ENCODE assay signal across 8 cellular contexts in the genomic region with DNA sequence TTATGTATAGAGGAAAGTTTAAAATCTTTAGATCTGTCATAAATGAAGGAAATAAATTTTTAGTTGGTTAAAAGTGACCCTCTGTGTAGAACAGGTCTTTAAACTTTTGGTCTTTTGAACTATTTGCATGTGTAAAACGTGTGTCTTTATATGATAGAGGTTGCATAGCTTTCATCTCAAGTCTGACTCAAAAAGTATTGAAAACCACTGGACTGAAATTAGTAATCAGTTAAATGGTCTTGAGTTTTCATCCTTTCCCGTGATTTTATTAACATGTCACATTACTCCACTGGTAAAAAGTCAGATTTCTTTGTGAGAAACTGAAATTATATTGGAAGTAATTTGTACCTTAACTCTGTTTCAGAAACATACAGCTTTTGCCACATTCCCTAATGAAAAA. TPM values are rescaled to one million over a fixed set of nuclear protein-coding genes. Genes with fewer than 3 reads are reported as not detected.
DNase-seq lines count a peak whose midpoint lies in the region; ATAC-seq and TF ChIP-seq lines count a peak whose summit lies in the region.

No MANE protein-coding gene starts in this region.

- H4K20me1 ChIP-seq in DOHH2 (ENCODE audit: control insufficient read depth, insufficient read depth, low read depth, low read length) (peaks cover 7% of the 10 kb centered on the region; the same call in 1 of the 2 replicates), IMR-90 (ENCODE audit: insufficient read depth, low read length) (no peaks in the 10 kb centered on the region), neural progenitor cell (ENCODE audit: low read depth) (peaks cover 5% of the 10 kb centered on the region)

- no peak overlapping the region for H3K18ac ChIP-seq in IMR-90 (ENCODE audit: low read depth, low read length)

- dilution Hi-C loops in IMR-90 (cut with HindIII; ENCODE audit: low sequenced_read_pairs, unreplicated experiment), result no loop called here

- no CpG with 5 or more reads among the region's 2 CpGs for WGBS in IMR-90 (ENCODE audit: extremely low coverage in 2 of 2, insufficient read length in 1 of 2), 2 experiments

- H3K36me3 ChIP-seq in DOHH2 (ENCODE audit: control insufficient read depth, low read length) (peaks cover 53% of the 10 kb centered on the region), IMR-90 (ENCODE audit: control insufficient read depth, insufficient read depth, low read length) (peaks cover 3% of the 10 kb centered on the region; the same call in 1 of the 2 replicates), neural progenitor cell (no peaks in the 10 kb centered on the region)

- no peaks in the 10 kb centered on the region for H3F3A ChIP-seq in DOHH2 (ENCODE audit: control insufficient read depth, insufficient read depth)
- H3F3A ChIP-seq in neural progenitor cell (ENCODE audit: low read depth), result peaks cover 16% of the 10 kb centered on the region

- TF ChIP-seq RAD21 in IMR-90 (IDR thresholded peaks at IDR 0.05; ENCODE audit: low read length), result no peak

- no peak overlapping the region for H2BK120ac ChIP-seq in IMR-90 (ENCODE audit: low read depth, low read length)

- no peaks in the 10 kb centered on the region for H3K9me1 ChIP-seq in IMR-90 (ENCODE audit: insufficient read depth, low read length)

- CTCF ChIA-PET in IMR-90 (lab: Yijun Ruan, JAX), result no interaction called here

- peaks cover 10 to 23% of the 10 kb centered on the region in 2 experiments; a peak in 3 of 4 replicates for H3K79me1 ChIP-seq in IMR-90 (ENCODE audit: low read depth in 1 of 2, low read length in 2 of 2)

- H3K27ac Mint-ChIP-seq in dendritic cell treated with granulocyte-macrophage colony-stimulating factor and Interleukin-4, amounts not matched to agents 40 ng/mL and 50 ng/mL, for 4 days, result no peak overlapping the region
- no peak overlapping the region for H3K27ac Mint-ChIP-seq in neural progenitor cell

- H4K91ac ChIP-seq in IMR-90 (ENCODE audit: insufficient read depth, low read depth, low read length), result no peak overlapping the region

- DNase-seq in IMR-90 (no peak), neural progenitor cell (ENCODE audit: low spot score) (no peak), head of caudate nucleus (no peak), GM19240 (ENCODE audit: insufficient read length, low spot score) (no peak)

- no peak for ATAC-seq in IMR-90 (ENCODE audit: low read depth)
- no peak for ATAC-seq in HG03095 (IDR thresholded peaks at IDR 0.05; ENCODE audit: unreplicated experiment)
- ATAC-seq in HG03520 (IDR thresholded peaks at IDR 0.05; ENCODE audit: unreplicated experiment), result no peak

- no peaks in the 10 kb centered on the region for H3K27me3 ChIP-seq in DOHH2 (ENCODE audit: control insufficient read depth, low read length)
- no peaks in the 10 kb centered on the region for H3K27me3 ChIP-seq in IMR-90 (ENCODE audit: control insufficient read depth, insufficient read depth, low read length)
- H3K27me3 ChIP-seq in neural progenitor cell, result no peaks in the 10 kb centered on the region

- H3K9me3 ChIP-seq in DOHH2 (ENCODE audit: control insufficient read depth, insufficient read depth, low read length), result no peaks in the 10 kb centered on the region
- no peaks in the 10 kb centered on the region for H3K9me3 ChIP-seq in IMR-90 (ENCODE audit: control insufficient read depth, insufficient read depth, low read length)
- no peaks in the 10 kb centered on the region for H3K9me3 ChIP-seq in neural progenitor cell (ENCODE audit: low read depth)

- no peak overlapping the region for H3K9ac ChIP-seq in IMR-90 (ENCODE audit: low read depth, low read length)
- H3K9ac ChIP-seq in neural progenitor cell, result peak overlapping the region; percentile 88

- H3K4ac ChIP-seq in IMR-90 (ENCODE audit: low read depth, low read length), result no peak overlapping the region

- no peak overlapping the region for H4K8ac ChIP-seq in IMR-90 (ENCODE audit: low read depth in 2 of 2, low read length in 2 of 2)

- peak overlapping the region; percentile 69 for H3K4me2 ChIP-seq in DOHH2 (ENCODE audit: low read length)
- H3K4me2 ChIP-seq in IMR-90 (ENCODE audit: low read depth, low read length), result peak overlapping the region; percentile 32; the same call in 1 of the 2 replicates
- peak overlapping the region; percentile 97 for H3K4me2 ChIP-seq in neural progenitor cell

- H3K9me3 Mint-ChIP-seq in dendritic cell treated with granulocyte-macrophage colony-stimulating factor and Interleukin-4, amounts not matched to agents 40 ng/mL and 50 ng/mL, for 4 days, result no peaks in the 10 kb centered on the region
- peaks cover 3% of the 10 kb centered on the region for H3K9me3 Mint-ChIP-seq in neural progenitor cell

- intact Hi-C loops in IMR-90 (cut with micrococcal nuclease) (no loop called here), head of caudate nucleus (cut with DNase I) (no loop called here)
- intact Hi-C loops in dendritic cell treated with granulocyte-macrophage colony-stimulating factor and Interleukin-4, amounts not matched to agents 40 ng/mL and 50 ng/mL, for 4 days (cut with micrococcal nuclease), result no loop called here

- H2AK9ac ChIP-seq in IMR-90 (replicated peaks; ENCODE audit: low read depth, low read length, poor library complexity), result no peak overlapping the region

- H2BK5ac ChIP-seq in IMR-90 (ENCODE audit: low read depth, low read length, poor library complexity, severe bottlenecking), result no peak overlapping the region

- H4K5ac ChIP-seq in IMR-90 (ENCODE audit: low read depth, low read length), result no peak overlapping the region

- TF ChIP-seq POLR2A in IMR-90 (IDR thresholded peaks at IDR 0.05; ENCODE audit: low read depth, low read length), result no peak

- H3K14ac ChIP-seq in IMR-90 (replicated peaks; ENCODE audit: low read depth, low read length), result no peak overlapping the region

- no peaks in the 10 kb centered on the region for H3K27me3 Mint-ChIP-seq in dendritic cell treated with granulocyte-macrophage colony-stimulating factor and Interleukin-4, amounts not matched to agents 40 ng/mL and 50 ng/mL, for 4 days
- H3K27me3 Mint-ChIP-seq in neural progenitor cell (ENCODE audit: insufficient read depth, low read depth), result peaks cover 2% of the 10 kb centered on the region

- BruUV-seq in IMR-90 (replicated peaks; lab: Mats Ljungman, UMichigan), result no TSS peak

- no peak overlapping the region for H3K23ac ChIP-seq in IMR-90 (ENCODE audit: low read depth, low read length)

- POLR2A ChIA-PET in IMR-90 (lab: Charles Lee; ENCODE audit: unreplicated experiment), result no interaction called here

- no peak overlapping the region for H3K27ac ChIP-seq in DOHH2 (ENCODE audit: low read depth, low read length)
- no peak overlapping the region for H3K27ac ChIP-seq in IMR-90 (ENCODE audit: insufficient read depth, low read length)
- H3K27ac ChIP-seq in neural progenitor cell, result no peak overlapping the region

- no peak for TF ChIP-seq CTCF in DOHH2 (IDR thresholded peaks at IDR 0.05; ENCODE audit: low read depth, low read length, poor library complexity, severe bottlenecking)
- no peak for TF ChIP-seq CTCF in IMR-90 (conservative IDR thresholded peaks at IDR 0.05; ENCODE audit: low read depth, low read length)
- no peak for TF ChIP-seq CTCF in neural progenitor cell (IDR thresholded peaks at IDR 0.05)

- H3K9me2 ChIP-seq in DOHH2 (replicated peaks; ENCODE audit: control insufficient read depth, low read length), result no peaks in the 10 kb centered on the region

- in situ Hi-C loops in IMR-90 (cut with MboI; ENCODE audit: low sequenced_read_pairs), result no loop called here

- H3K4me3 Mint-ChIP-seq in dendritic cell treated with granulocyte-macrophage colony-stimulating factor and Interleukin-4, amounts not matched to agents 40 ng/mL and 50 ng/mL, for 4 days, result peak overlapping the region; percentile 49
- peak overlapping the region; percentile 96 for H3K4me3 Mint-ChIP-seq in neural progenitor cell

- H3K4me1 ChIP-seq in DOHH2 (ENCODE audit: control insufficient read depth, low read length) (peaks cover 23% of the 10 kb centered on the region), IMR-90 (ENCODE audit: control insufficient read depth, insufficient read depth, low read length) (0 out of 2 replicates have a peak, but pooled peaks cover 2% of the 10 kb centered on the region), neural progenitor cell (peaks cover 14% of the 10 kb centered on the region)

- no peak overlapping the region for H2BK15ac ChIP-seq in IMR-90 (ENCODE audit: low read depth, low read length)

- H3K56ac ChIP-seq in IMR-90 (ENCODE audit: extremely low read depth, insufficient read depth, low read length), result no peak overlapping the region

- no peak overlapping the region for H2AFZ ChIP-seq in IMR-90 (replicated peaks; ENCODE audit: low read length, poor library complexity)
- no peak overlapping the region for H2AFZ ChIP-seq in neural progenitor cell (replicated peaks)

- H3K36me3 Mint-ChIP-seq in dendritic cell treated with granulocyte-macrophage colony-stimulating factor and Interleukin-4, amounts not matched to agents 40 ng/mL and 50 ng/mL, for 4 days (ENCODE audit: low read depth), result peaks cover 54% of the 10 kb centered on the region
- H3K36me3 Mint-ChIP-seq in neural progenitor cell, result peaks cover 25% of the 10 kb centered on the region

- no peak overlapping the region for H2AK5ac ChIP-seq in IMR-90 (ENCODE audit: low read depth, low read length)

- peaks cover 64% of the 10 kb centered on the region for H3K79me2 ChIP-seq in DOHH2 (ENCODE audit: control insufficient read depth, low read length)
- peaks cover 61% of the 10 kb centered on the region for H3K79me2 ChIP-seq in neural progenitor cell (ENCODE audit: low read depth)

- H3K4me3 ChIP-seq in DOHH2 (ENCODE audit: low read length) (peak overlapping the region; percentile 90), IMR-90 (ENCODE audit: insufficient read depth, low read depth, low read length) (no peak overlapping the region; the same call in 1 of the 2 replicates), neural progenitor cell (peak overlapping the region; percentile 85)

- peaks cover 63% of the 10 kb centered on the region for H3K4me1 Mint-ChIP-seq in dendritic cell treated with granulocyte-macrophage colony-stimulating factor and Interleukin-4, amounts not matched to agents 40 ng/mL and 50 ng/mL, for 4 days (ENCODE audit: low read depth)
- peaks cover 16% of the 10 kb centered on the region for H3K4me1 Mint-ChIP-seq in neural progenitor cell

- H2BK20ac ChIP-seq in IMR-90 (ENCODE audit: low read depth, low read length), result no peak overlapping the region

TF ChIP-seq in IMR-90, 13 proteins besides CTCF, POLR2A, EP300 and RAD21 (continues in another document):
- TF ChIP-seq MAZ (IDR thresholded peaks at IDR 0.05; ENCODE audit: borderline replicate concordance, low read depth, low read length) (no peak), BHLHE40 (IDR thresholded peaks at IDR 0.05; ENCODE audit: low read depth, low read length) (no peak)

RNA-seq across cellular contexts. Expression of gene RNPC3, which starts 1.8 kb away (rescaled TPM):
- total RNA-seq in IMR-90 (2012; rRNA removed), result 2.5 and 3.8 TPM in 2 replicates
- polyA plus RNA-seq in IMR-90 (2012; rRNA removed), result 7.7 and 9.9 TPM in 2 replicates
- 1.5 and 2.0 TPM in 2 replicates for polyA plus RNA-seq in IMR-90 (2012; cell fraction: cytosol; rRNA removed)
- 11.0 and 59.9 TPM in 2 replicates for polyA plus RNA-seq in IMR-90 (2012; cell fraction: nucleus; rRNA removed; ENCODE audit: low replicate concordance)
- total RNA-seq in neural progenitor cell (ENCODE audit: low replicate concordance), result 35.1 and 46.8 TPM in 2 replicates

RNA-seq across cellular contexts. Expression of gene AMY2B, which starts 44.1 kb away (rescaled TPM):
- total RNA-seq in IMR-90 (2012; rRNA removed) (0.72 and 1.1 TPM in 2 replicates), neural progenitor cell (ENCODE audit: low replicate concordance) (4.9 and 10.0 TPM in 2 replicates)
- polyA plus RNA-seq in IMR-90 (2012; rRNA removed), result 0.92 and 1.7 TPM in 2 replicates
- polyA plus RNA-seq in IMR-90 (2012; cell fraction: cytosol; rRNA removed), result 0.03 TPM in 1 of 2 replicates, not detected in the other
- 1.1 and 11.0 TPM in 2 replicates for polyA plus RNA-seq in IMR-90 (2012; cell fraction: nucleus; rRNA removed; ENCODE audit: low replicate concordance)

Comparison
In these comparisons a context has a peak if more than half of its experiments do, and no peak if none do; other contexts are left out.
1. H3K4me2 ChIP-seq: peak in every context shown above with its lines; median percentile 97 in neural progenitor cell; 69 in DOHH2; 32 in IMR-90.